Comparison of ENCODE assay signal across 20 cellular contexts in the genomic region with DNA sequence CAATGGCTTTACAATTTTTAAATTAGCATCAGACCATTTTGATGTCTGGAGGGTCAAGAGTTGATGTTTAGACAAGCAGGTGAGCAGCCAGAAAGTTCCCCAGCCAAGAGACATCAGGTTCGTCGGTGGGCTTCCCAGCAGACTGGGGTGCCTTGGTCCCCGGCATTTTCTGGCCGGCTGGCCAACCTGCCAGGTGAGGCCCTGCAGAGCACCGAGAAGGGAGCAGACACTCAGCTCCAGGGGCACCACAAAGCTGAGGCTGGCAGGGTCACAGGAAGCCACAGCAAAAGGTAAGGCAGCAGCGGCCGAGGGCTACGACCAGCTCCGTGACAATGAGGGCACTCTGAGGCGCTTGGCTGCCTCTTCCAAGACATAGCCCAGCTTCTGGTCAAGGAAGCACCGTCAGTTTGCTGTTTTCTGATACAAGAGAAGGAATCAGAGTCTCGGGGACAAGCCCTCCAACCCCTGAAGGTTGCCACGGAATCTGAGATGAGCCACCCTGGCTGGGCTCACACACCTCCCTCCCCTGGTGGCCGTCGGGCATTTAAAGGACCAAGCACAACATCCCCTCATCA.
"Had no signal": no experiment of that assay in that cellular context is flagged by ENCODE, and none has a peak within 500 bp of the region (broad histone marks: within the 10 kb centered on the region; RNA-seq: fewer than 3 reads in every experiment).

No MANE protein-coding gene starts in this region.

- ATAC-seq: heart right ventricle; left cardiac atrium; left lobe of liver; left ventricle myocardium superior; mucosa of descending colon; naive thymus-derived CD4-positive, alpha-beta T cell; natural killer cell treated with Interleukin-12 subunit alpha and Interleukin-12 subunit beta and Interleukin-15 and Interleukin-18, amount 100 ng/mL, for 72 hours; right lobe of liver; stimulated activated naive B cell treated with anti-CD40 and anti-IgM and Interleukin-4, amounts not matched to agents 10 μg/mL and 1 μg/mL and 100 μg/mL, for 72 hours; stimulated activated naive CD8-positive, alpha-beta T cell treated with anti-CD3 and anti-CD28 coated beads, Interleukin-15, Interleukin-2, amounts not matched to agents 100 U/mL and 50 U/mL, for 24 hours had no signal

- FAIRE-seq: keratinocyte had no signal

- DNase-seq: heart right ventricle; kidney glomerular epithelial cell; left cardiac atrium; left ventricle myocardium superior; midbrain; mucosa of descending colon; naive thymus-derived CD4-positive, alpha-beta T cell; nucleus accumbens; stimulated activated CD4-positive, alpha-beta T cell treated with anti-CD3 and anti-CD28 coated beads, Interleukin-12 subunit alpha, Interleukin-12 subunit beta, amount 100 ng/mL, for 4 hours; stimulated activated CD4-positive, alpha-beta T cell treated with anti-CD3 and anti-CD28 coated beads, Interleukin-15, amount 100 ng/mL, for 24 hours; stimulated activated CD4-positive, alpha-beta T cell treated with anti-CD3 and anti-CD28 coated beads, Interleukin-2, amount 100 ng/mL, for 24 hours; stimulated activated CD4-positive, alpha-beta T cell treated with anti-CD3 and anti-CD28 coated beads, Interleukin-4, amount 100 ng/mL, for 1 hour; stimulated activated naive B cell treated with anti-CD40 and anti-IgM and Interleukin-4, amounts not matched to agents 10 μg/mL and 1 μg/mL and 100 μg/mL, for 72 hours; stimulated activated naive CD8-positive, alpha-beta T cell treated with anti-CD3 and anti-CD28 coated beads, Interleukin-15, Interleukin-2, amounts not matched to agents 100 U/mL and 50 U/mL, for 24 hours; tibial artery; upper lobe of left lung had no signal
